Comparison of ENCODE assay signal across 2 cellular contexts in genomic region chrX:65601126-65601525, GRCh38.
TF ChIP-seq lines count a peak whose summit lies in the region.

No MANE protein-coding gene starts in this region.

TF ChIP-seq in IMR-90, 13 proteins besides CTCF, POLR2A, EP300 and RAD21 (continued from another document):
- TF ChIP-seq MAZ (IDR thresholded peaks at IDR 0.05; ENCODE audit: borderline replicate concordance, low read depth, low read length) (no peak), MAFK (IDR thresholded peaks at IDR 0.05; ENCODE audit: low read depth, low read length) (no peak), CHD1 (IDR thresholded peaks at IDR 0.05; ENCODE audit: low read depth, low read length) (no peak), USF2 (IDR thresholded peaks at IDR 0.05; ENCODE audit: low read depth, low read length) (no peak), NFE2L2 (IDR thresholded peaks at IDR 0.05; ENCODE audit: low read depth, low read length) (no peak), CEBPB (IDR thresholded peaks at IDR 0.05; ENCODE audit: low read depth, low read length) (no peak), RFX5 (IDR thresholded peaks at IDR 0.05; ENCODE audit: low read depth, low read length) (no peak), RCOR1 (IDR thresholded peaks at IDR 0.05; ENCODE audit: insufficient replicate concordance, low read length) (no peak), FOS (IDR thresholded peaks at IDR 0.05; ENCODE audit: low read depth, low read length) (no peak), MXI1 (IDR thresholded peaks at IDR 0.05; ENCODE audit: borderline replicate concordance, low read depth, low read length) (no peak), SMC3 (IDR thresholded peaks at IDR 0.05; ENCODE audit: low read depth, low read length) (no peak)

TF ChIP-seq in SK-N-SH treated with all-trans-retinoic acid at 6 μM for 48 hours, 23 proteins besides CTCF, POLR2A, EP300 and RAD21 (continued from another document):
- TF ChIP-seq TSHZ2 (CRISPR knock-in tag; IDR thresholded peaks at IDR 0.05), result no peak
- no peak for TF ChIP-seq ARNTL (CRISPR knock-in tag; IDR thresholded peaks at IDR 0.05; ENCODE audit: borderline replicate concordance, low read depth)
